In the genomic region with DNA sequence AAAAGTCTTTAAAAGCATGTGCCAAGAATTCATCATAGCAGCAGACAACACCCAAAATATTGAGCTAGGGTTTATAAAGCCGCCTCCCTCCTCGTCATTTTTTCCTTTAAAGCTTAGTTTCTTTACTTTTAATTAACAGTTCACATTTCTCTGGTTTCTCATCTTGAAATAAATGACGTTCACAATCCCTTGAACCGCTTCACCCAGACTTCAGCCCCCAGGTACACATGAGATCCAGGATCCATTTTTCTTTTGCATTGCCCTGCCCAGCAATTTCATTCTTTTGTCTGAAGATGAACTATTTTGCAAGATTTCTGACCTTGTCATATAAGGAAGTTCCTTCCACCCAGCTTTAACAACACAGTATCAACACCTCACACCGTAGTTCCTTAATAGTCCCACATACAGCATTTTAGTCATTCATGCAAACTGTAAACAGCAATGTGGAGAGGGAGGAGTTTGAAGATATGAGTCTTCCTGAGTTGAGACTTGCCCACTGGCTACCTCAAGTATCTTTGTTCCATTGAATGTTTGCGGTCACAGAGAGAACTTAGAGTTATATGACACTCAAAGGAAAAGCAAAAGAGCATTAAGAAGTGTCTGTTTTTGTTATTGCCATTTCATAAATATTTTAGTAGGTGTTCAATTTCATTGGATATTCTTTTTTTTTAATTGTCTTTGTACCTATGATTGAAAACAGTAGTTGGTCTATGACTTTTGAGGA, we compare ENCODE assay signal across 8 cellular contexts. TPM values are rescaled to one million over a fixed set of nuclear protein-coding genes. Genes with fewer than 3 reads are reported as not detected.
DNase-seq lines count a peak whose midpoint lies in the region; ATAC-seq and TF ChIP-seq lines count a peak whose summit lies in the region.

No MANE protein-coding gene starts in this region.

- peak overlapping the region in 1 of 2 donors; percentile 37 for H3K4me3 ChIP-seq in vagina

- peaks cover 2% of the 10 kb centered on the region for H3K36me3 Mint-ChIP-seq in activated T-helper 2 cell treated with anti-CD3 and anti-CD28 coated beads, Interferon-gamma antibody, Interleukin-2, Interleukin-4, amounts not matched to agents 10 μg/mL and 5 μg/mL and 100 μg/mL, durations not matched to agents 14 hours and 24 hours and 36 hours (ENCODE audit: low read depth)

- no peak for TF ChIP-seq CTCF in vagina (IDR thresholded peaks at IDR 0.05)

- ATAC-seq in GM18873 (IDR thresholded peaks at IDR 0.05; ENCODE audit: low FRiP score, unreplicated experiment) = no peak

- no peak for TF ChIP-seq POLR2A in vagina (IDR thresholded peaks at IDR 0.05)

- no peaks in the 10 kb centered on the region for H3K36me3 ChIP-seq in vagina

- no peaks in the 10 kb centered on the region for H3K9me3 ChIP-seq in vagina

- H3K27me3 Mint-ChIP-seq in activated T-helper 2 cell treated with anti-CD3 and anti-CD28 coated beads, Interferon-gamma antibody, Interleukin-2, Interleukin-4, amounts not matched to agents 10 μg/mL and 5 μg/mL and 100 μg/mL, durations not matched to agents 14 hours and 24 hours and 36 hours (ENCODE audit: low read depth) = no peaks in the 10 kb centered on the region

- intact Hi-C loops in activated T-helper 2 cell treated with anti-CD3 and anti-CD28 coated beads, Interferon-gamma antibody, Interleukin-2, Interleukin-4, amounts not matched to agents 10 μg/mL and 5 μg/mL and 100 μg/mL, durations not matched to agents 14 hours and 24 hours and 36 hours (cut with micrococcal nuclease) = loop anchor here (2.0 kb wide), 2 partner anchors 34 to 154 kb away; a partner anchor contains a TSS
- intact Hi-C loops in vagina (cut with DNase I) = no loop called here

- H3K27ac ChIP-seq in layer of hippocampus (ENCODE audit: low read depth, low read length) = peak overlapping the region; percentile 27
- H3K27ac ChIP-seq in vagina = peak overlapping the region; percentile 84

- H3K27me3 ChIP-seq in layer of hippocampus (ENCODE audit: control insufficient read depth, insufficient read depth, low read length) (no peaks in the 10 kb centered on the region), vagina (no peaks in the 10 kb centered on the region)

- peak overlapping the region; percentile 77 for H3K4me3 Mint-ChIP-seq in activated T-helper 2 cell treated with anti-CD3 and anti-CD28 coated beads, Interferon-gamma antibody, Interleukin-2, Interleukin-4, amounts not matched to agents 10 μg/mL and 5 μg/mL and 100 μg/mL, durations not matched to agents 14 hours and 24 hours and 36 hours (ENCODE audit: low read depth)

- peaks cover 49% of the 10 kb centered on the region for H3K4me1 Mint-ChIP-seq in activated T-helper 2 cell treated with anti-CD3 and anti-CD28 coated beads, Interferon-gamma antibody, Interleukin-2, Interleukin-4, amounts not matched to agents 10 μg/mL and 5 μg/mL and 100 μg/mL, durations not matched to agents 14 hours and 24 hours and 36 hours (ENCODE audit: low read depth)

- H3K4me1 ChIP-seq in vagina = peaks cover 54% of the 10 kb centered on the region

- DNase-seq in AG20443 (ENCODE audit: low spot score) (peak; percentile 20), LoVo (ENCODE audit: low spot score) (peak; percentile 37), vagina (ENCODE audit: extremely low spot score in 2 of 2) (no peak), NCI-H82 treated with DMSO at 0.1 percent for 48 hours (lab: John Stamatoyannopoulos, UW; ENCODE audit: unreplicated experiment) (no peak), RKO (ENCODE audit: low spot score) (no peak)
- peak; percentile 28 for DNase-seq in activated T-helper 2 cell treated with anti-CD3 and anti-CD28 coated beads, Interferon-gamma antibody, Interleukin-2, Interleukin-4, amounts not matched to agents 10 μg/mL and 5 μg/mL and 100 μg/mL, durations not matched to agents 14 hours and 24 hours and 36 hours (ENCODE audit: low spot score)

- no peaks in the 10 kb centered on the region for H3K9me3 Mint-ChIP-seq in activated T-helper 2 cell treated with anti-CD3 and anti-CD28 coated beads, Interferon-gamma antibody, Interleukin-2, Interleukin-4, amounts not matched to agents 10 μg/mL and 5 μg/mL and 100 μg/mL, durations not matched to agents 14 hours and 24 hours and 36 hours

- peak overlapping the region; percentile 86 for H3K27ac Mint-ChIP-seq in activated T-helper 2 cell treated with anti-CD3 and anti-CD28 coated beads, Interferon-gamma antibody, Interleukin-2, Interleukin-4, amounts not matched to agents 10 μg/mL and 5 μg/mL and 100 μg/mL, durations not matched to agents 14 hours and 24 hours and 36 hours

RNA-seq across cellular contexts. Expression of a gene that starts 35.3 kb away (rescaled TPM):
- total RNA-seq in activated T-helper 2 cell treated with anti-CD3 and anti-CD28 coated beads, Interferon-gamma antibody, Interleukin-2, Interleukin-4, amounts not matched to agents 10 μg/mL and 5 μg/mL and 100 μg/mL, durations not matched to agents 14 hours and 24 hours and 36 hours = 311 and 318 TPM in 2 replicates
- 60.9 TPM for total RNA-seq in vagina

RNA-seq across cellular contexts. Expression of a gene that starts 58.8 kb away (rescaled TPM):
- 31.5 and 32.9 TPM in 2 replicates for total RNA-seq in activated T-helper 2 cell treated with anti-CD3 and anti-CD28 coated beads, Interferon-gamma antibody, Interleukin-2, Interleukin-4, amounts not matched to agents 10 μg/mL and 5 μg/mL and 100 μg/mL, durations not matched to agents 14 hours and 24 hours and 36 hours
- total RNA-seq in vagina = 14.7 TPM

Comparison
In these comparisons a context has a peak if more than half of its experiments do, and no peak if none do; other contexts are left out.
1. DNase-seq: peak in AG20443 (single experiment), LoVo (single experiment) and activated T-helper 2 cell treated with anti-CD3 and anti-CD28 coated beads, Interferon-gamma antibody, Interleukin-2, Interleukin-4, amounts not matched to agents 10 μg/mL and 5 μg/mL and 100 μg/mL, durations not matched to agents 14 hours and 24 hours and 36 hours (single experiment); none in vagina (0 of 2), NCI-H82 treated with DMSO at 0.1 percent for 48 hours (single experiment) and RKO (single experiment).